28 cellular contexts compared by ENCODE assay signal in the genomic region with DNA sequence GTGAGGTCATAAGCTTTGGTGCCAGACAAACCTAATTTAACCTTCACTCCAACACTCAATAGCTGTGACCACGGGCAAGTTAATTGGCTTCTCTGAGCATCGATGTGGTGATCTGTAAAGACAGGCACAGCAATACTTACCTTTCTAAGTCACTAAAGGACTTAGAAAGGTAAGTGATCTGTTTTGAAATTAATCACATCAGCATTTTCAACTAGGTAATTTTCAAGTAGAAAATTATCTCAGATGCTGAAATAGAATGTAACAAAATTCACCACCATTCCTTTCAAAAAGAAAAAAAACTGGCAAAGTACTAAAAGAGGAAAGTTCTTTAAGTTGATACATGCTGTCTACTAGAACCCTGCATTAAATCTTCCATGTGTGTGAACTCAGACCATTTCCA.
"Had no signal": no experiment of that assay in that cellular context is flagged by ENCODE, and none has a peak within 500 bp of the region (broad histone marks: within the 10 kb centered on the region; RNA-seq: fewer than 3 reads in every experiment).

No MANE protein-coding gene starts in this region.

- H2AFZ ChIP-seq: parathyroid adenoma had no signal

- H3K4me3 ChIP-seq: ovary, psoas muscle, skin epidermis, smooth muscle cell, spleen, suprapubic skin, testis, tibial artery, transverse colon, upper lobe of right lung, uterus had no signal

- H3K79me2 ChIP-seq: parathyroid adenoma had no signal

- DNase-seq: naive thymus-derived CD8-positive, alpha-beta T cell; nephron progenitor cell; occipital lobe; ovary; posterior cingulate gyrus; psoas muscle; right cardiac atrium; spleen; stimulated activated CD4-positive, alpha-beta T cell treated with anti-CD3 and anti-CD28 coated beads, Interleukin-12 subunit alpha, Interleukin-12 subunit beta, amount 100 ng/mL, for 4 hours; stimulated activated CD4-positive, alpha-beta T cell treated with anti-CD3 and anti-CD28 coated beads, Interleukin-1b, Interleukin-23, amount 100 ng/mL, for 48 hours; stimulated activated CD4-positive, alpha-beta T cell treated with anti-CD3 and anti-CD28 coated beads, Interleukin-4, amount 100 ng/mL, for 1 hour; stimulated activated CD4-positive, alpha-beta T cell treated with anti-CD3 and anti-CD28 coated beads, Interleukin-4, amount 100 ng/mL, for 4 hours; stimulated activated CD8-positive, alpha-beta memory T cell treated with anti-CD3 and anti-CD28 coated beads, Interleukin-4, amount 100 ng/mL, for 48 hours; stimulated activated naive CD4-positive, alpha-beta T cell; stimulated activated naive CD8-positive, alpha-beta T cell treated with anti-CD3 and anti-CD28 coated beads, Interleukin-15, amount 100 ng/mL, for 72 hours; stimulated activated naive CD8-positive, alpha-beta T cell treated with anti-CD3 and anti-CD28 coated beads, Interleukin-15, Interleukin-2, amounts not matched to agents 100 U/mL and 50 U/mL, for 24 hours; substantia nigra; testis; tibial artery; transverse colon; upper lobe of right lung; uterus had no signal

- H3K9me3 ChIP-seq: ovary, psoas muscle, spleen, suprapubic skin, testis, tibial artery, transverse colon, upper lobe of right lung, uterus had no signal

- H3K27ac ChIP-seq: ovary, parathyroid adenoma, psoas muscle, skin epidermis, spleen, suprapubic skin, testis, tibial artery, transverse colon, upper lobe of right lung, uterus had no signal

- H3K36me3 ChIP-seq: ovary, spleen, suprapubic skin, tibial artery, transverse colon, upper lobe of right lung, uterus had no signal

- H3K9ac ChIP-seq: parathyroid adenoma had no signal

- H3K27me3 ChIP-seq: ovary, spleen, suprapubic skin, testis, tibial artery, transverse colon, upper lobe of right lung, uterus had no signal

- H3K4me1 ChIP-seq: parathyroid adenoma, psoas muscle, suprapubic skin, tibial artery, transverse colon, upper lobe of right lung, uterus had no signal

- H3K4me2 ChIP-seq: smooth muscle cell had no signal

- ATAC-seq: naive thymus-derived CD8-positive, alpha-beta T cell; natural killer cell treated with Interleukin-12 subunit alpha and Interleukin-12 subunit beta and Interleukin-15 and Interleukin-18, amount 100 ng/mL, for 72 hours; psoas muscle; right cardiac atrium; sciatic nerve; stimulated activated naive CD8-positive, alpha-beta T cell treated with anti-CD3 and anti-CD28 coated beads, Interleukin-15, amount 100 ng/mL, for 72 hours; stimulated activated naive CD8-positive, alpha-beta T cell treated with anti-CD3 and anti-CD28 coated beads, Interleukin-15, Interleukin-2, amounts not matched to agents 100 U/mL and 50 U/mL, for 24 hours; upper lobe of right lung had no signal
